Comparison of ENCODE assay signal across 1 cellular context in genomic region chr20:64253443-64253842, GRCh38.
A peak's percentile ranks its signal among the peaks of the same experiment; 100 is the strongest.
TF ChIP-seq lines count a peak whose summit lies in the region.

No MANE protein-coding gene starts in this region.

TF ChIP-seq in HepG2, 621 proteins besides CTCF, POLR2A, EP300 and RAD21 (continued from another document):
- TF ChIP-seq, protein P1, sequence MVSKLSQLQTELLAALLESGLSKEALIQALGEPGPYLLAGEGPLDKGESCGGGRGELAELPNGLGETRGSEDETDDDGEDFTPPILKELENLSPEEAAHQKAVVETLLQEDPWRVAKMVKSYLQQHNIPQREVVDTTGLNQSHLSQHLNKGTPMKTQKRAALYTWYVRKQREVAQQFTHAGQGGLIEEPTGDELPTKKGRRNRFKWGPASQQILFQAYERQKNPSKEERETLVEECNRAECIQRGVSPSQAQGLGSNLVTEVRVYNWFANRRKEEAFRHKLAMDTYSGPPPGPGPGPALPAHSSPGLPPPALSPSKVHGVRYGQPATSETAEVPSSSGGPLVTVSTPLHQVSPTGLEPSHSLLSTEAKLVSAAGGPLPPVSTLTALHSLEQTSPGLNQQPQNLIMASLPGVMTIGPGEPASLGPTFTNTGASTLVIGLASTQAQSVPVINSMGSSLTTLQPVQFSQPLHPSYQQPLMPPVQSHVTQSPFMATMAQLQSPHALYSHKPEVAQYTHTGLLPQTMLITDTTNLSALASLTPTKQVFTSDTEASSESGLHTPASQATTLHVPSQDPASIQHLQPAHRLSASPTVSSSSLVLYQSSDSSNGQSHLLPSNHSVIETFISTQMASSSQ (IDR thresholded peaks at IDR 0.05; ENCODE audit: low read depth) = peak; percentile 69
- TF ChIP-seq, protein P1 (CRISPR knock-in tag; IDR thresholded peaks at IDR 0.05; ENCODE audit: borderline replicate concordance) = peak; percentile 66; the same call in 1 of the 2 replicates
- TF ChIP-seq ZNF841 (CRISPR knock-in tag; IDR thresholded peaks at IDR 0.05; ENCODE audit: borderline replicate concordance) = no peak
